In genomic region chr10:48457949-48458661, GRCh38 we compare ENCODE assay signal across 11 cellular contexts.
"Had no signal": no experiment of that assay in that cellular context is flagged by ENCODE, and none has a peak within 500 bp of the region (broad histone marks: within the 10 kb centered on the region; RNA-seq: fewer than 3 reads in every experiment).

No MANE protein-coding gene starts in this region.

- H3K27me3 ChIP-seq: heart right ventricle, thyroid gland had no signal

- DNase-seq: activated CD4-positive, alpha-beta T cell treated with anti-CD3 and anti-CD28 coated beads for 4 hours; activated CD8-positive, alpha-beta memory T cell treated with anti-CD3 and anti-CD28 coated beads, Interleukin-2, amount 50 U/mL, for 48 hours; activated CD8-positive, alpha-beta T cell treated with anti-CD3 and anti-CD28 coated beads, Interleukin-2, amount 10 ng/mL, durations not matched to agents 7 days and 5 days; effector CD8-positive, alpha-beta T cell; heart right ventricle; left ventricle myocardium superior; mesendoderm; retina; SW 1271; thyroid gland had no signal

- H3K4me3 ChIP-seq: heart right ventricle, skin epidermis, thyroid gland had no signal

- H3K36me3 ChIP-seq: thyroid gland had no signal

- H3K9me3 ChIP-seq: heart right ventricle, thyroid gland had no signal

- ATAC-seq: activated CD8-positive, alpha-beta T cell treated with anti-CD3 and anti-CD28 coated beads, Interleukin-2, amount 10 ng/mL, durations not matched to agents 7 days and 5 days; heart right ventricle; left ventricle myocardium superior had no signal

- H3K27ac ChIP-seq: heart right ventricle, skin epidermis, thyroid gland had no signal
